Comparison of ENCODE assay signal across 24 cellular contexts in the genomic region with DNA sequence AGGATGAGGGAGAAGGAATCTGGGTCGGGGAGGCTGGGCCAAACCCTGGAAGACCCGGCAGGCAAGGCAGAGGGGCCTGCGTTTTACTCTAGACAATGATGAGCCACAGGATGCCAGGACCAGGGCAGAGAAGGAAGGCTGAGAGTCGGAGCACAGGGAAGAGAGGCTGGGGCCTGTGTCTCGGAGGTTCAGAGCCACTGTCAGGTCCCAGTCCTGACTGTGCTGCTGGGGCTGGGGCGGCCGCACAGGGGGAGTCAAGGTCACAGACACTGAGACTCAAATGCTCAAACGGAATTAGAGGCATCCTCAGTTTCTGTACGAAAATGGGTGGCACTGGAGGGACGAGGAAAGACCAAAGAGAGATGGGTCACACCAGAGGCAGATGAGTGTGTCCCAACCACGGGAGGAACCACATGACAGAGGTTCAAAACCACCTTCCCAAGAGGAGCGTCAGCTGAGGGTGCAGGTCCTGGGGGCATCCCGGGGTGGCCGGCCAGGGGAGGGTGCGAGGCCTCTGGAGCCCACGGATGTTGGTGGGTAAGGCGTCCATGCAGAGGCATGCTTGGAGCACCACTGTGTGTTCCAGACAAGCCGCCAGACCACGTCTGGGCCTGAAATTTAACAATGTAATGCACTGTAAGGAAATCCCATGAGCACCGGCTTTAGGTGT. TPM values are rescaled to one million over a fixed set of nuclear protein-coding genes. Genes with fewer than 3 reads are reported as not detected.
DNase-seq lines count a peak whose midpoint lies in the region; ATAC-seq and TF ChIP-seq lines count a peak whose summit lies in the region.
"Had no signal": no experiment of that assay in that cellular context is flagged by ENCODE, and none has a peak within 500 bp of the region (broad histone marks: within the 10 kb centered on the region; RNA-seq: fewer than 3 reads in every experiment).

No MANE protein-coding gene starts in this region.

- no peaks in the 10 kb centered on the region for H3K9me3 Mint-ChIP-seq in activated naive CD8-positive, alpha-beta T cell treated with anti-CD3 and anti-CD28 coated beads for 36 hours
- H3K9me3 Mint-ChIP-seq in activated naive CD8-positive, alpha-beta T cell treated with anti-CD3 and anti-CD28 coated beads, Interleukin-2, amount 50 U/mL, for 24 hours = no peaks in the 10 kb centered on the region
- H3K9me3 Mint-ChIP-seq in WTC11 (peaks cover 3% of the 10 kb centered on the region; the same call in 1 of the 2 replicates), mesothelial cell of epicardium (no peaks in the 10 kb centered on the region)
- no peaks in the 10 kb centered on the region for H3K9me3 Mint-ChIP-seq in stimulated activated naive B cell treated with anti-CD40 and anti-IgM and Interleukin-4, amounts not matched to agents 10 μg/mL and 1 μg/mL and 100 μg/mL, for 72 hours
- H3K9me3 Mint-ChIP-seq in activated CD8-positive, alpha-beta memory T cell treated with anti-CD3 and anti-CD28 coated beads, Interleukin-2, amount 10 ng/mL, durations not matched to agents 7 days and 5 days (ENCODE audit: low read depth) = no peaks in the 10 kb centered on the region

- H3K27me3 Mint-ChIP-seq in activated naive CD8-positive, alpha-beta T cell treated with anti-CD3 and anti-CD28 coated beads for 36 hours = no peaks in the 10 kb centered on the region
- H3K27me3 Mint-ChIP-seq in activated naive CD8-positive, alpha-beta T cell treated with anti-CD3 and anti-CD28 coated beads, Interleukin-2, amount 50 U/mL, for 24 hours = no peaks in the 10 kb centered on the region
- no peaks in the 10 kb centered on the region for H3K27me3 Mint-ChIP-seq in WTC11 (ENCODE audit: low read depth)
- H3K27me3 Mint-ChIP-seq in mesothelial cell of epicardium (ENCODE audit: low read depth) = no peaks in the 10 kb centered on the region
- H3K27me3 Mint-ChIP-seq in stimulated activated naive B cell treated with anti-CD40 and anti-IgM and Interleukin-4, amounts not matched to agents 10 μg/mL and 1 μg/mL and 100 μg/mL, for 72 hours = no peaks in the 10 kb centered on the region
- no peaks in the 10 kb centered on the region for H3K27me3 Mint-ChIP-seq in activated CD8-positive, alpha-beta memory T cell treated with anti-CD3 and anti-CD28 coated beads, Interleukin-2, amount 10 ng/mL, durations not matched to agents 7 days and 5 days
- H3K27me3 Mint-ChIP-seq: progenitor cell of endocrine pancreas had no signal

- H3K27ac Mint-ChIP-seq in activated naive CD8-positive, alpha-beta T cell treated with anti-CD3 and anti-CD28 coated beads for 36 hours = peak overlapping the region; percentile 12
- H3K27ac Mint-ChIP-seq in activated naive CD8-positive, alpha-beta T cell treated with anti-CD3 and anti-CD28 coated beads, Interleukin-2, amount 50 U/mL, for 24 hours = no peak overlapping the region
- peak overlapping the region; percentile 89 for H3K27ac Mint-ChIP-seq in WTC11
- H3K27ac Mint-ChIP-seq in mesothelial cell of epicardium = peak overlapping the region; percentile 1
- H3K27ac Mint-ChIP-seq in stimulated activated naive B cell treated with anti-CD40 and anti-IgM and Interleukin-4, amounts not matched to agents 10 μg/mL and 1 μg/mL and 100 μg/mL, for 72 hours = peak overlapping the region; percentile 65
- H3K27ac Mint-ChIP-seq in activated CD8-positive, alpha-beta memory T cell treated with anti-CD3 and anti-CD28 coated beads, Interleukin-2, amount 10 ng/mL, durations not matched to agents 7 days and 5 days = no peak overlapping the region
- H3K27ac Mint-ChIP-seq: nephron, progenitor cell of endocrine pancreas had no signal

- POLR2A ChIA-PET in WTC11 (lab: Charles Lee) = no interaction called here

- H3K4me3 Mint-ChIP-seq in activated naive CD8-positive, alpha-beta T cell treated with anti-CD3 and anti-CD28 coated beads for 36 hours = no peak overlapping the region
- H3K4me3 Mint-ChIP-seq in activated naive CD8-positive, alpha-beta T cell treated with anti-CD3 and anti-CD28 coated beads, Interleukin-2, amount 50 U/mL, for 24 hours = no peak overlapping the region
- H3K4me3 Mint-ChIP-seq in WTC11 (no peak overlapping the region), mesothelial cell of epicardium (no peak overlapping the region)
- no peak overlapping the region for H3K4me3 Mint-ChIP-seq in stimulated activated naive B cell treated with anti-CD40 and anti-IgM and Interleukin-4, amounts not matched to agents 10 μg/mL and 1 μg/mL and 100 μg/mL, for 72 hours
- H3K4me3 Mint-ChIP-seq in activated CD8-positive, alpha-beta memory T cell treated with anti-CD3 and anti-CD28 coated beads, Interleukin-2, amount 10 ng/mL, durations not matched to agents 7 days and 5 days = no peak overlapping the region
- H3K4me3 Mint-ChIP-seq: nephron had no signal

- H3K4me1 Mint-ChIP-seq in activated naive CD8-positive, alpha-beta T cell treated with anti-CD3 and anti-CD28 coated beads for 36 hours = peaks cover 14% of the 10 kb centered on the region
- H3K4me1 Mint-ChIP-seq in activated naive CD8-positive, alpha-beta T cell treated with anti-CD3 and anti-CD28 coated beads, Interleukin-2, amount 50 U/mL, for 24 hours = peaks cover 25% of the 10 kb centered on the region
- peaks cover 33% of the 10 kb centered on the region for H3K4me1 Mint-ChIP-seq in WTC11
- peaks cover 1% of the 10 kb centered on the region for H3K4me1 Mint-ChIP-seq in mesothelial cell of epicardium
- H3K4me1 Mint-ChIP-seq in stimulated activated naive B cell treated with anti-CD40 and anti-IgM and Interleukin-4, amounts not matched to agents 10 μg/mL and 1 μg/mL and 100 μg/mL, for 72 hours = peaks cover 22 to 46% of the 10 kb centered on the region in 2 donors
- H3K4me1 Mint-ChIP-seq in activated CD8-positive, alpha-beta memory T cell treated with anti-CD3 and anti-CD28 coated beads, Interleukin-2, amount 10 ng/mL, durations not matched to agents 7 days and 5 days = peaks cover 18% of the 10 kb centered on the region

- no peak for ATAC-seq in activated naive CD8-positive, alpha-beta T cell treated with anti-CD3 and anti-CD28 coated beads, Interleukin-2, amount 50 U/mL, for 24 hours
- no peak for ATAC-seq in WTC11
- ATAC-seq in stimulated activated naive B cell treated with anti-CD40 and anti-IgM and Interleukin-4, amounts not matched to agents 10 μg/mL and 1 μg/mL and 100 μg/mL, for 72 hours (replicated peaks) = no peak
- ATAC-seq in activated CD8-positive, alpha-beta memory T cell treated with anti-CD3 and anti-CD28 coated beads, Interleukin-2, amount 10 ng/mL, durations not matched to agents 7 days and 5 days = no peak
- ATAC-seq: left colon had no signal

- TF ChIP-seq CTCF in WTC11 (IDR thresholded peaks at IDR 0.05) (no peak), mesothelial cell of epicardium (IDR thresholded peaks at IDR 0.05; ENCODE audit: unreplicated experiment) (no peak)

- no peak for DNase-seq in activated naive CD8-positive, alpha-beta T cell treated with anti-CD3 and anti-CD28 coated beads for 36 hours
- DNase-seq in activated naive CD8-positive, alpha-beta T cell treated with anti-CD3 and anti-CD28 coated beads, Interleukin-2, amount 50 U/mL, for 24 hours = no peak
- DNase-seq in WTC11 (ENCODE audit: low spot score) (no peak), mesothelial cell of epicardium (ENCODE audit: low spot score in 2 of 2, unreplicated experiment in 2 of 2) (no peak), GDM1 (lab: John Stamatoyannopoulos, UW) (no peak), T-helper 9 cell (no peak)
- DNase-seq in stimulated activated naive B cell treated with anti-CD40 and anti-IgM and Interleukin-4, amounts not matched to agents 10 μg/mL and 1 μg/mL and 100 μg/mL, for 72 hours = no peak
- no peak for DNase-seq in activated CD8-positive, alpha-beta memory T cell treated with anti-CD3 and anti-CD28 coated beads, Interleukin-2, amount 10 ng/mL, durations not matched to agents 7 days and 5 days
- DNase-seq: activated CD4-positive, alpha-beta T cell treated with anti-CD3 and anti-CD28 coated beads, Interleukin-2, amount 50 U/mL, for 48 hours; activated gamma-delta T cell; brain microvascular endothelial cell; effector CD8-positive, alpha-beta T cell; foreskin melanocyte; HCEC 1CT; IMR-90; left colon; NCI-H1105 treated with DMSO at 0.1 percent for 48 hours; NCI-H2029 treated with DMSO at 0.1 percent for 48 hours; NCI-H226; NCI-H774; RPMI8226; T-helper 2 cell had no signal

- CTCF ChIA-PET in WTC11 (lab: Charles Lee) = interaction anchor here (0.5 kb wide), 1 partner anchor 90 kb away, joined by 4 read pairs; no protein-coding TSS in a partner anchor
- CTCF ChIA-PET in activated CD8-positive, alpha-beta memory T cell treated with anti-CD3 and anti-CD28 coated beads, Interleukin-2, amount 10 ng/mL, durations not matched to agents 7 days and 5 days (lab: Charles Lee) = interaction anchor here (0.8 kb wide), 1 partner anchor 27 kb away, joined by 3 read pairs; no protein-coding TSS in a partner anchor

- H3K36me3 Mint-ChIP-seq in activated naive CD8-positive, alpha-beta T cell treated with anti-CD3 and anti-CD28 coated beads for 36 hours = peaks cover 8% of the 10 kb centered on the region
- peaks cover 8% of the 10 kb centered on the region for H3K36me3 Mint-ChIP-seq in activated naive CD8-positive, alpha-beta T cell treated with anti-CD3 and anti-CD28 coated beads, Interleukin-2, amount 50 U/mL, for 24 hours (ENCODE audit: low read depth)
- H3K36me3 Mint-ChIP-seq in WTC11 (peaks cover 11% of the 10 kb centered on the region), mesothelial cell of epicardium (peaks cover 19% of the 10 kb centered on the region)
- peaks cover 23 to 37% of the 10 kb centered on the region in 2 donors for H3K36me3 Mint-ChIP-seq in stimulated activated naive B cell treated with anti-CD40 and anti-IgM and Interleukin-4, amounts not matched to agents 10 μg/mL and 1 μg/mL and 100 μg/mL, for 72 hours
- H3K36me3 Mint-ChIP-seq in activated CD8-positive, alpha-beta memory T cell treated with anti-CD3 and anti-CD28 coated beads, Interleukin-2, amount 10 ng/mL, durations not matched to agents 7 days and 5 days = peaks cover 11% of the 10 kb centered on the region

TF ChIP-seq in WTC11, 78 proteins besides CTCF, POLR2A, EP300 and RAD21 (continues in another document):
- TF ChIP-seq KAT7 (CRISPR knock-in tag; IDR thresholded peaks at IDR 0.05; ENCODE audit: borderline replicate concordance) = no peak
- TF ChIP-seq, protein P1, sequence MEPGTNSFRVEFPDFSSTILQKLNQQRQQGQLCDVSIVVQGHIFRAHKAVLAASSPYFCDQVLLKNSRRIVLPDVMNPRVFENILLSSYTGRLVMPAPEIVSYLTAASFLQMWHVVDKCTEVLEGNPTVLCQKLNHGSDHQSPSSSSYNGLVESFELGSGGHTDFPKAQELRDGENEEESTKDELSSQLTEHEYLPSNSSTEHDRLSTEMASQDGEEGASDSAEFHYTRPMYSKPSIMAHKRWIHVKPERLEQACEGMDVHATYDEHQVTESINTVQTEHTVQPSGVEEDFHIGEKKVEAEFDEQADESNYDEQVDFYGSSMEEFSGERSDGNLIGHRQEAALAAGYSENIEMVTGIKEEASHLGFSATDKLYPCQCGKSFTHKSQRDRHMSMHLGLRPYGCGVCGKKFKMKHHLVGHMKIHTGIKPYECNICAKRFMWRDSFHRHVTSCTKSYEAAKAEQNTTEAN (CRISPR knock-in tag; IDR thresholded peaks at IDR 0.05) = no peak

RNA-seq across cellular contexts. Expression of a gene that starts 14.7 kb away (rescaled TPM):
- total RNA-seq in activated naive CD8-positive, alpha-beta T cell treated with anti-CD3 and anti-CD28 coated beads for 36 hours = 10 to 100 TPM; 19.1 to 20.2 TPM
- total RNA-seq in WTC11 (2021) (35.0 to 44.4 TPM (median 42.3 TPM) in 3 replicates), mesothelial cell of epicardium (45.8 to 59.2 TPM (median 48.9 TPM) in 3 replicates)
- 10 to 100 TPM; 25.2 to 65.1 TPM for total RNA-seq in activated CD8-positive, alpha-beta memory T cell treated with anti-CD3 and anti-CD28 coated beads, Interleukin-2, amount 10 ng/mL, durations not matched to agents 7 days and 5 days

Comparison
In these comparisons a context has a peak if more than half of its experiments do, and no peak if none do; other contexts are left out.
1. H3K27ac Mint-ChIP-seq: peak in activated naive CD8-positive, alpha-beta T cell treated with anti-CD3 and anti-CD28 coated beads for 36 hours (single experiment), WTC11 (single experiment), mesothelial cell of epicardium (single experiment) and stimulated activated naive B cell treated with anti-CD40 and anti-IgM and Interleukin-4, amounts not matched to agents 10 μg/mL and 1 μg/mL and 100 μg/mL, for 72 hours (single experiment); none in activated naive CD8-positive, alpha-beta T cell treated with anti-CD3 and anti-CD28 coated beads, Interleukin-2, amount 50 U/mL, for 24 hours (single experiment) and activated CD8-positive, alpha-beta memory T cell treated with anti-CD3 and anti-CD28 coated beads, Interleukin-2, amount 10 ng/mL, durations not matched to agents 7 days and 5 days (single experiment).